1 cellular context compared by ENCODE assay signal in the genomic region with DNA sequence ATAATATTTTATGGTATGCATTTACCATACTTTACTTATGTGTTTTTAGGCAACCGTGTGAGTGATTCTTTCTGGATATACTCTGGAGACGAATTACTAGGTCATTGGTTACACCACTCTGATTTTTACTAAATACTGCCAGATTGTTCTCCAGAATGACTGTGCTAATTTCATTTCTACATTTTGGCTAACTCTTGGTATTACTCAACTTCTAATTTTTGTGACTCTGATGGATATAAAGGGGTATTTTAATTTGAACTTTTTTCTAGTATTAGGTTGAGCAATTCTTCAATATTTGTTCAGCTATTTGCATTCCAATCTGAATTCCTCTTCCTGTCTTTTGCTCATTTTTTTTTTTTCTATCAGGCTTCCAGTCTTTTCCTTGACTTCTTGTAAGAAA.
A peak's percentile ranks its signal among the peaks of the same experiment; 100 is the strongest.
TF ChIP-seq lines count a peak whose summit lies in the region.

No MANE protein-coding gene starts in this region.

TF ChIP-seq in GM12878, 131 proteins besides CTCF, POLR2A, EP300 and RAD21 (continued from another document):
- TF ChIP-seq MEF2A (IDR thresholded peaks at IDR 0.05; ENCODE audit: insufficient read depth, low read depth, low read length) (peak; percentile 74), POU2F2 (IDR thresholded peaks at IDR 0.05; ENCODE audit: borderline replicate concordance, low read depth, low read length) (no peak), CEBPB (IDR thresholded peaks at IDR 0.05; ENCODE audit: borderline replicate concordance in 1 of 2, low read depth in 2 of 2, low read length in 2 of 2) (peak in 1 of 2 experiments; percentile 48; a peak in 1 of 4 replicates), NR2F1 (conservative IDR thresholded peaks at IDR 0.05) (no peak), MTA2 (IDR thresholded peaks at IDR 0.05; ENCODE audit: low read depth) (peak; percentile 56), PKNOX1 (IDR thresholded peaks at IDR 0.05) (no peak), KAT2A (conservative IDR thresholded peaks at IDR 0.05; ENCODE audit: control insufficient read depth, low read depth, low read length) (no peak), CBX3 (IDR thresholded peaks at IDR 0.05; ENCODE audit: borderline replicate concordance, low read depth) (no peak), CREB1 (IDR thresholded peaks at IDR 0.05; ENCODE audit: low read depth) (0 out of 2 replicates have a peak, but pooled peaks have one; percentile 14), CBX5 (IDR thresholded peaks at IDR 0.05; ENCODE audit: low read depth) (0 out of 2 replicates have a peak, but pooled peaks have one; percentile 32), IRF4 (IDR thresholded peaks at IDR 0.05; ENCODE audit: low read depth, low read length) (peak; percentile 88), RCOR1 (conservative IDR thresholded peaks at IDR 0.05; ENCODE audit: low read depth, low read length) (no peak), SIX5 (IDR thresholded peaks at IDR 0.05; ENCODE audit: low read depth, low read length, severe bottlenecking) (no peak), JUNB (IDR thresholded peaks at IDR 0.05) (peak; percentile 99), ATF2 (IDR thresholded peaks at IDR 0.05; ENCODE audit: low read length) (peak; percentile 90), ZNF217 (IDR thresholded peaks at IDR 0.05) (peak; percentile 32; the same call in 1 of the 2 replicates), GABPA (IDR thresholded peaks at IDR 0.05; ENCODE audit: low read depth) (peak; percentile 61; the same call in 1 of the 2 replicates), PAX5 (IDR thresholded peaks at IDR 0.05; ENCODE audit: borderline replicate concordance, low read depth, low read length) (peak; percentile 38; the same call in 1 of the 2 replicates), RUNX3 (IDR thresholded peaks at IDR 0.05; ENCODE audit: low read length) (peak; percentile 88), SPI1 (IDR thresholded peaks at IDR 0.05; ENCODE audit: borderline replicate concordance, insufficient read depth, low read depth, low read length) (peak; percentile 33; the same call in 1 of the 2 replicates)
- TF ChIP-seq, protein P1, sequence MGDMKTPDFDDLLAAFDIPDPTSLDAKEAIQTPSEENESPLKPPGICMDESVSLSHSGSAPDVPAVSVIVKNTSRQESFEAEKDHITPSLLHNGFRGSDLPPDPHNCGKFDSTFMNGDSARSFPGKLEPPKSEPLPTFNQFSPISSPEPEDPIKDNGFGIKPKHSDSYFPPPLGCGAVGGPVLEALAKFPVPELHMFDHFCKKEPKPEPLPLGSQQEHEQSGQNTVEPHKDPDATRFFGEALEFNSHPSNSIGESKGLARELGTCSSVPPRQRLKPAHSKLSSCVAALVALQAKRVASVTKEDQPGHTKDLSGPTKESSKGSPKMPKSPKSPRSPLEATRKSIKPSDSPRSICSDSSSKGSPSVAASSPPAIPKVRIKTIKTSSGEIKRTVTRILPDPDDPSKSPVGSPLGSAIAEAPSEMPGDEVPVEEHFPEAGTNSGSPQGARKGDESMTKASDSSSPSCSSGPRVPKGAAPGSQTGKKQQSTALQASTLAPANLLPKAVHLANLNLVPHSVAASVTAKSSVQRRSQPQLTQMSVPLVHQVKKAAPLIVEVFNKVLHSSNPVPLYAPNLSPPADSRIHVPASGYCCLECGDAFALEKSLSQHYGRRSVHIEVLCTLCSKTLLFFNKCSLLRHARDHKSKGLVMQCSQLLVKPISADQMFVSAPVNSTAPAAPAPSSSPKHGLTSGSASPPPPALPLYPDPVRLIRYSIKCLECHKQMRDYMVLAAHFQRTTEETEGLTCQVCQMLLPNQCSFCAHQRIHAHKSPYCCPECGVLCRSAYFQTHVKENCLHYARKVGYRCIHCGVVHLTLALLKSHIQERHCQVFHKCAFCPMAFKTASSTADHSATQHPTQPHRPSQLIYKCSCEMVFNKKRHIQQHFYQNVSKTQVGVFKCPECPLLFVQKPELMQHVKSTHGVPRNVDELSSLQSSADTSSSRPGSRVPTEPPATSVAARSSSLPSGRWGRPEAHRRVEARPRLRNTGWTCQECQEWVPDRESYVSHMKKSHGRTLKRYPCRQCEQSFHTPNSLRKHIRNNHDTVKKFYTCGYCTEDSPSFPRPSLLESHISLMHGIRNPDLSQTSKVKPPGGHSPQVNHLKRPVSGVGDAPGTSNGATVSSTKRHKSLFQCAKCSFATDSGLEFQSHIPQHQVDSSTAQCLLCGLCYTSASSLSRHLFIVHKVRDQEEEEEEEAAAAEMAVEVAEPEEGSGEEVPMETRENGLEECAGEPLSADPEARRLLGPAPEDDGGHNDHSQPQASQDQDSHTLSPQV (IDR thresholded peaks at IDR 0.05): no peak
